ENCODE assay signal across 8 cellular contexts in genomic region chr10:70144372-70145110, GRCh38. TPM values are rescaled to one million over a fixed set of nuclear protein-coding genes. Genes with fewer than 3 reads are reported as not detected.
DNase-seq lines count a peak whose midpoint lies in the region; ATAC-seq, FAIRE-seq and TF ChIP-seq lines count a peak whose summit lies in the region.

No MANE protein-coding gene starts in this region.

- no peak for TF ChIP-seq RAD21 in H1 (IDR thresholded peaks at IDR 0.05 in 1 of 2, conservative IDR thresholded peaks at IDR 0.05 in 1 of 2; ENCODE audit: low read depth in 2 of 2, low read length in 2 of 2)

- no peak overlapping the region for H4K91ac ChIP-seq in H1 (replicated peaks; ENCODE audit: insufficient read length, low read length)

- no peak overlapping the region for H2BK15ac ChIP-seq in H1 (ENCODE audit: low read length)

- H3K23ac ChIP-seq in H1 (ENCODE audit: insufficient read length) = no peak overlapping the region

- H3K36me3 ChIP-seq in OCI-LY1 (ENCODE audit: insufficient read depth, low read length) (peaks cover under 1% of the 10 kb centered on the region), H1 (ENCODE audit: control insufficient read depth in 2 of 4, insufficient read depth in 4 of 4, low read length in 3 of 4) (no peaks in the 10 kb centered on the region), osteoblast (ENCODE audit: insufficient read depth, low read length) (peaks cover 24% of the 10 kb centered on the region), pancreas (no peaks in the 10 kb centered on the region)

- H3K27ac ChIP-seq in OCI-LY1 (ENCODE audit: low read depth, low read length, poor library complexity, severe bottlenecking) (peak overlapping the region; percentile 11), H1 (ENCODE audit: low read depth, low read length) (no peak overlapping the region), osteoblast (ENCODE audit: low read depth, low read length) (peak overlapping the region; percentile 76), pancreas (no peak overlapping the region)

- H2AK5ac ChIP-seq in H1 (ENCODE audit: low read depth, low read length) = no peak overlapping the region

- H3K9ac ChIP-seq in OCI-LY1 (ENCODE audit: low read length) (peak overlapping the region; percentile 95), H1 (replicated peaks in 1 of 4; ENCODE audit: extremely low read depth in 1 of 4, low read depth in 3 of 4, low read length in 3 of 4) (no peak overlapping the region; a peak in 1 of 7 replicates)

- H3K56ac ChIP-seq in H1 (replicated peaks; ENCODE audit: insufficient read length, low read depth, low read length) = no peak overlapping the region

- H2AFZ ChIP-seq in OCI-LY1 (ENCODE audit: low read length) (no peak overlapping the region), H1 (ENCODE audit: low read length) (no peak overlapping the region), osteoblast (ENCODE audit: low read length) (no peak overlapping the region)

- no peak for TF ChIP-seq EP300 in H1 (IDR thresholded peaks at IDR 0.05; ENCODE audit: borderline replicate concordance in 1 of 2, low read depth in 2 of 2, low read length in 2 of 2)

- H3K14ac ChIP-seq in H1 (ENCODE audit: insufficient read length) = no peak overlapping the region

- no peak for ATAC-seq in pancreas

- POLR2A ChIA-PET in H1 (lab: Charles Lee; ENCODE audit: partially characterized antibody) = interaction anchor here (0.8 to 3.2 kb wide), 5 partner anchors 10 to 37 kb away, joined by 3 to 31 read pairs (median 5); partner anchors contain the start of genes AIFM2 and SAR1A

- no peak for TF ChIP-seq CTCF in OCI-LY1 (IDR thresholded peaks at IDR 0.05; ENCODE audit: low read length)
- no peak for TF ChIP-seq CTCF in H1 (IDR thresholded peaks at IDR 0.05; ENCODE audit: control extremely low read depth in 1 of 3, insufficient read depth in 1 of 3, low read depth in 1 of 3, low read length in 3 of 3)
- no peak for TF ChIP-seq CTCF in osteoblast (IDR thresholded peaks at IDR 0.05; ENCODE audit: extremely low read depth, low read depth, low read length)
- no peak for TF ChIP-seq CTCF in pancreas (IDR thresholded peaks at IDR 0.05)

- H3K79me2 ChIP-seq in OCI-LY1 (ENCODE audit: insufficient read depth, low read length) (no peaks in the 10 kb centered on the region), H1 (ENCODE audit: control insufficient read depth in 1 of 2, insufficient read depth in 2 of 2, low read length in 2 of 2) (no peaks in the 10 kb centered on the region; a peak in 1 of 4 replicates), osteoblast (ENCODE audit: insufficient read depth, low read length) (peaks cover 44% of the 10 kb centered on the region)

- H3K9me3 ChIP-seq in OCI-LY1 (ENCODE audit: low read length) (no peaks in the 10 kb centered on the region), H1 (ENCODE audit: insufficient read depth in 2 of 2, low read depth in 1 of 2, low read length in 1 of 2) (no peaks in the 10 kb centered on the region), osteoblast (ENCODE audit: low read depth, low read length) (no peaks in the 10 kb centered on the region), pancreas (no peaks in the 10 kb centered on the region)

- intact Hi-C loops in pancreas (cut with DNase I) = no loop called here

- FAIRE-seq in H1 (lab: Jason Lieb, UNC) (no peak), pancreas (lab: Jason Lieb, UNC) (no peak)

- peaks cover 24% of the 10 kb centered on the region for H3K4me1 ChIP-seq in OCI-LY1 (ENCODE audit: insufficient read depth, low read length, severe bottlenecking)
- H3K4me1 ChIP-seq in H1 (replicated peaks in 1 of 4; ENCODE audit: control insufficient read depth in 3 of 4, insufficient read depth in 4 of 4, low read length in 3 of 4) = peaks cover 3 to 9% (median 6%) of the 10 kb centered on the region in 4 experiments; a peak in 3 of 7 replicates
- H3K4me1 ChIP-seq in osteoblast (ENCODE audit: insufficient read depth, low read length) = peaks cover 25% of the 10 kb centered on the region
- H3K4me1 ChIP-seq in pancreas = peaks cover 4 to 12% (median 7%) of the 10 kb centered on the region in 3 donors

- CTCF ChIA-PET in H1 (lab: Charles Lee; ENCODE audit: partially characterized antibody) = interaction anchor here (0.6 to 10.4 kb wide), 14 partner anchors 9 to 1087 kb away, joined by 3 to 123 read pairs (median 3); partner anchors contain the start of genes AIFM2 and SAR1A

- no peaks in the 10 kb centered on the region for H3K27me3 ChIP-seq in OCI-LY1 (ENCODE audit: insufficient read depth, low read length)
- peaks cover 0 to 8% (median 4%) of the 10 kb centered on the region in 4 experiments; a peak in 3 of 7 replicates for H3K27me3 ChIP-seq in H1 (replicated peaks in 1 of 4; ENCODE audit: control insufficient read depth in 3 of 4, extremely low read depth in 1 of 4, insufficient read depth in 3 of 4, low read length in 3 of 4)
- no peaks in the 10 kb centered on the region for H3K27me3 ChIP-seq in osteoblast (ENCODE audit: insufficient read depth, low read length)
- H3K27me3 ChIP-seq in pancreas = no peaks in the 10 kb centered on the region

- H4K8ac ChIP-seq in H1 (ENCODE audit: extremely low read depth, insufficient read depth, low read length) = no peak overlapping the region

- H3K23me2 ChIP-seq in H1 (ENCODE audit: low read depth, low read length) = peaks cover 12% of the 10 kb centered on the region

- no peak overlapping the region for H3K18ac ChIP-seq in H1 (ENCODE audit: extremely low read depth, low read length)

- H3F3A ChIP-seq in OCI-LY1 (ENCODE audit: insufficient read depth, low read length) = 0 out of 2 replicates have a peak, but pooled peaks cover 3% of the 10 kb centered on the region

- H3K4me3 ChIP-seq in GM08714 (ENCODE audit: low read length) (peak overlapping the region; percentile 72; the same call in 1 of the 2 replicates), OCI-LY1 (ENCODE audit: low read depth, low read length, poor library complexity, severe bottlenecking) (peak overlapping the region; percentile 79), H1 (ENCODE audit: extremely low read depth in 1 of 4, insufficient read depth in 2 of 4, low read depth in 3 of 4, low read length in 4 of 4) (peak overlapping the region in 3 of 4 experiments; percentile 51 to 70 (median 54); a peak in 3 of 8 replicates), osteoblast (ENCODE audit: insufficient read depth, low read length) (peak overlapping the region; percentile 83), pancreas (peak overlapping the region in 1 of 4 donors; percentile 94)

- no peak overlapping the region for H2BK120ac ChIP-seq in H1 (replicated peaks; ENCODE audit: low read depth, low read length)

- no peaks in the 10 kb centered on the region for H4K20me1 ChIP-seq in OCI-LY1 (ENCODE audit: insufficient read depth, low read length)
- peaks cover 3 to 5% of the 10 kb centered on the region in 2 experiments for H4K20me1 ChIP-seq in H1 (replicated peaks in 1 of 2; ENCODE audit: control insufficient read depth in 1 of 2, insufficient read depth in 2 of 2, low read length in 2 of 2)
- H4K20me1 ChIP-seq in osteoblast (ENCODE audit: insufficient read depth, low read length) = peaks cover 52% of the 10 kb centered on the region

- H3K4me2 ChIP-seq in OCI-LY1 (ENCODE audit: low read length) (peak overlapping the region; percentile 71), H1 (ENCODE audit: insufficient read depth in 1 of 2, low read depth in 2 of 2, low read length in 2 of 2) (peak overlapping the region; percentile 76 to 92), osteoblast (ENCODE audit: insufficient read depth, low read length) (peak overlapping the region; percentile 86)

- H2BK5ac ChIP-seq in H1 (ENCODE audit: low read depth, low read length) = no peak overlapping the region

- H3K4ac ChIP-seq in H1 (replicated peaks; ENCODE audit: insufficient read length, low read depth, low read length) = no peak overlapping the region

- H2BK20ac ChIP-seq in H1 (ENCODE audit: low read length) = no peak overlapping the region

- H3K9me2 ChIP-seq in OCI-LY1 (ENCODE audit: low read depth, low read length) = no peaks in the 10 kb centered on the region

- H2BK12ac ChIP-seq in H1 (ENCODE audit: low read depth, low read length) = no peak overlapping the region

- WGBS in H1 (ENCODE audit: extremely low coverage in 1 of 2, insufficient coverage in 1 of 2, insufficient read length in 1 of 2, insufficient replicate concordance in 2 of 2, low coverage in 1 of 2, low lambda C conversion rate in 2 of 2, missing lambda C conversion rate in 1 of 2), 2 experiments = 83% methylated on average over 18 of the region's 18 CpGs; no CpG with 5 or more reads in 1 of the 2 experiments
- 79 to 84% methylated on average over 18 of the region's 18 CpGs for WGBS in pancreas, 2 donors

- TF ChIP-seq POLR2A in H1 (IDR thresholded peaks at IDR 0.05; ENCODE audit: control extremely low read depth in 1 of 2, low read depth in 2 of 2, low read length in 2 of 2) = no peak

- peaks cover 3% of the 10 kb centered on the region; the same call in 1 of the 2 replicates for H3K79me1 ChIP-seq in H1 (ENCODE audit: low read depth, low read length)

- peak in 1 of 2 experiments; percentile 38 for DNase-seq in H1 (ENCODE audit: low read depth in 1 of 2, low spot score in 2 of 2)
- peak; percentile 71 for DNase-seq in osteoblast (ENCODE audit: insufficient read length, low spot score, missing footprints)
- DNase-seq in iPS-NIHi7 (ENCODE audit: extremely low spot score) = no peak
- DNase-seq in MV-4-11 (lab: John Stamatoyannopoulos, UW) = no peak
- no peak for DNase-seq in epidermal melanocyte (ENCODE audit: insufficient read length, low spot score)
- no peak for DNase-seq in pancreas

- no peak overlapping the region for H4K5ac ChIP-seq in H1 (ENCODE audit: insufficient read length, low read depth, low read length)

RNA-seq across cellular contexts. Expression of gene TYSND1, which starts 2.0 kb away (rescaled TPM):
- 14.1 and 15.0 TPM in 2 replicates for total RNA-seq in H1 (2021; fragmentation: NEBNext Ultra II Directional; extraction: Animal tissue kit (Norgen Biotek cat#: 25700))
- polyA plus RNA-seq in H1 (2011; rRNA removed) (11.9 and 15.9 TPM in 2 replicates), pancreas (1 to 10 TPM; 8.2 to 9.5 TPM)
- 13.0 TPM for polyA plus RNA-seq in H1 (2011; cell fraction: cytosol; rRNA removed)
- polyA plus RNA-seq in H1 (2011; cell fraction: nucleus; rRNA removed) = 39.9 TPM
- 10.9 to 15.9 TPM (median 14.0 TPM) in 4 replicates for polyA plus RNA-seq in H1 (2012, experiment 1 of 2)
- polyA plus RNA-seq in H1 (2012, experiment 2 of 2) = 14.2 TPM
- 9.2 TPM for polyA plus RNA-seq in H1 (2013, experiment 1 of 2)
- 9.0 TPM for polyA plus RNA-seq in H1 (2013, experiment 2 of 2)
- 9.3 and 10.3 TPM in 2 replicates for polyA minus RNA-seq in H1 (2011; rRNA and poly(A)+ RNA removed)
- polyA minus RNA-seq in H1 (2011; cell fraction: cytosol; rRNA and poly(A)+ RNA removed) = 6.7 TPM
- polyA minus RNA-seq in H1 (2011; cell fraction: nucleus; rRNA and poly(A)+ RNA removed) = 14.4 TPM
- total RNA-seq in osteoblast (13.0 and 15.6 TPM in 2 replicates), pancreas (1 to 10 TPM; 6.7 to 8.6 (median 7.7) TPM)

RNA-seq across cellular contexts. Expression of gene AIFM2, which starts 11.9 kb away (rescaled TPM):
- total RNA-seq in H1 (2021; fragmentation: NEBNext Ultra II Directional; extraction: Animal tissue kit (Norgen Biotek cat#: 25700)) = 3.0 and 4.0 TPM in 2 replicates
- 3.5 and 4.0 TPM in 2 replicates for polyA plus RNA-seq in H1 (2011; rRNA removed)
- 3.3 TPM for polyA plus RNA-seq in H1 (2011; cell fraction: cytosol; rRNA removed)
- 4.1 TPM for polyA plus RNA-seq in H1 (2011; cell fraction: nucleus; rRNA removed)
- polyA plus RNA-seq in H1 (2012, experiment 1 of 2) = 2.5 to 5.1 TPM (median 4.2 TPM) in 4 replicates
- 2.3 TPM for polyA plus RNA-seq in H1 (2012, experiment 2 of 2)
- polyA plus RNA-seq in H1 (2013, experiment 1 of 2) = 1.8 TPM
- polyA plus RNA-seq in H1 (2013, experiment 2 of 2) = 1.6 TPM
- 2.2 and 2.3 TPM in 2 replicates for polyA minus RNA-seq in H1 (2011; rRNA and poly(A)+ RNA removed)
- polyA minus RNA-seq in H1 (2011; cell fraction: cytosol; rRNA and poly(A)+ RNA removed) = 2.7 TPM
- 1.4 TPM for polyA minus RNA-seq in H1 (2011; cell fraction: nucleus; rRNA and poly(A)+ RNA removed)
- 14.4 and 14.8 TPM in 2 replicates for total RNA-seq in osteoblast
- 1 to 10 TPM; 2.0 to 5.0 (median 3.0) TPM for total RNA-seq in pancreas
- polyA plus RNA-seq in pancreas = 1 to 10 TPM; 3.8 to 4.8 TPM

RNA-seq across cellular contexts. Expression of gene SAR1A, which starts 25.8 kb away (rescaled TPM):
- total RNA-seq in H1 (2021; fragmentation: NEBNext Ultra II Directional; extraction: Animal tissue kit (Norgen Biotek cat#: 25700)) = 128 and 136 TPM in 2 replicates
- polyA plus RNA-seq in H1 (2011; rRNA removed) = 14.4 and 23.7 TPM in 2 replicates
- 29.6 TPM for polyA plus RNA-seq in H1 (2011; cell fraction: cytosol; rRNA removed)
- 9.7 TPM for polyA plus RNA-seq in H1 (2011; cell fraction: nucleus; rRNA removed)
- 44.0 to 72.4 TPM (median 56.9 TPM) in 4 replicates for polyA plus RNA-seq in H1 (2012, experiment 1 of 2)
- 7.9 TPM for polyA plus RNA-seq in H1 (2012, experiment 2 of 2)
- polyA plus RNA-seq in H1 (2013, experiment 1 of 2) = 52.2 TPM
- polyA plus RNA-seq in H1 (2013, experiment 2 of 2) = 59.1 TPM
- polyA minus RNA-seq in H1 (2011; rRNA and poly(A)+ RNA removed) = 91.5 and 112 TPM in 2 replicates
- 39.3 TPM for polyA minus RNA-seq in H1 (2011; cell fraction: cytosol; rRNA and poly(A)+ RNA removed)
- polyA minus RNA-seq in H1 (2011; cell fraction: nucleus; rRNA and poly(A)+ RNA removed) = 23.3 TPM
- total RNA-seq in osteoblast = 219 and 240 TPM in 2 replicates
- 10 to 100 TPM; 28.0 to 60.5 (median 42.7) TPM for total RNA-seq in pancreas
- 10 to 100 TPM; 13.2 to 30.4 TPM for polyA plus RNA-seq in pancreas

Comparison
In these comparisons a context has a peak if more than half of its experiments do, and no peak if none do; other contexts are left out.
1. H3K27ac ChIP-seq: peak in OCI-LY1 (single experiment) and osteoblast (single experiment); none in H1 (single experiment) and pancreas (0 of 4).
2. Peak in every context shown above with its lines, with median percentiles within 50 percentile points of each other: H3K4me2 ChIP-seq.